In genomic region chr1:202019235-202019558, GRCh38 we compare ENCODE assay signal across 8 cellular contexts. TPM values are rescaled to one million over a fixed set of nuclear protein-coding genes. Genes with fewer than 3 reads are reported as not detected.
DNase-seq lines count a peak whose midpoint lies in the region; ATAC-seq, FAIRE-seq and TF ChIP-seq lines count a peak whose summit lies in the region.
"Not testable (repeated sequence)": the region's sequence is repeated elsewhere in the genome, so short reads cannot be mapped to it uniquely, and the experiment has no call there.

No MANE protein-coding gene starts in this region.

- BruUV-seq in PC-3 (replicated peaks; lab: Mats Ljungman, UMichigan); K562 (replicated peaks; lab: Mats Ljungman, UMichigan): not testable (repeated sequence)

- H3K4me2 ChIP-seq in A549 (peak overlapping the region; percentile 88), PC-3 (ENCODE audit: low read length) (peak overlapping the region; percentile 77), K562 (ENCODE audit: insufficient read depth, low read length) (peak overlapping the region; percentile 62; the same call in 1 of the 2 replicates)

- not testable (repeated sequence) for FAIRE-seq in A549 (lab: Jason Lieb, UNC); K562 (lab: Jason Lieb, UNC)

- H3K79me2 ChIP-seq in PC-3 (ENCODE audit: low read length) = peaks cover 22% of the 10 kb centered on the region
- not testable (repeated sequence) for H3K79me2 ChIP-seq in K562 (ENCODE audit: control insufficient read depth, insufficient read depth, low read length)

- not testable (repeated sequence) for TF ChIP-seq POLR2A in A549 (IDR thresholded peaks at IDR 0.05; ENCODE audit: low read length); K562 (conservative IDR thresholded peaks at IDR 0.05); esophagus squamous epithelium (IDR thresholded peaks at IDR 0.05); stomach (IDR thresholded peaks at IDR 0.05)

- peaks cover 15% of the 10 kb centered on the region for H4K20me1 ChIP-seq in PC-3 (ENCODE audit: low read length)
- H4K20me1 ChIP-seq in K562 (replicated peaks; ENCODE audit: control insufficient read depth, insufficient read depth, low read length) = not testable (repeated sequence)

- H3K4me1 Mint-ChIP-seq in nephron = peaks cover 31% of the 10 kb centered on the region

- CTCF ChIA-PET in A549 (lab: Yijun Ruan, JAX) = interaction anchor here (0.6 to 46.8 kb wide), 3 partner anchors 12 to 106 kb away, joined by 3 to 1624 read pairs (median 4); partner anchors contain the start of gene GPR37L1
- CTCF ChIA-PET in PC-3 (lab: Charles Lee); K562 (lab: Yijun Ruan, JAX; ENCODE audit: low intra/inter-chr PET ratio): not testable (repeated sequence)

- TF ChIP-seq RAD21 in A549 (conservative IDR thresholded peaks at IDR 0.05 in 1 of 2, IDR thresholded peaks at IDR 0.05 in 1 of 2) = 0 out of 5 replicates have a peak, but pooled peaks of 1 of the 2 experiments have one; percentile 4
- TF ChIP-seq RAD21 in K562 (CRISPR knock-in tag; conservative IDR thresholded peaks at IDR 0.05 in 1 of 2, IDR thresholded peaks at IDR 0.05 in 1 of 2); liver (IDR thresholded peaks at IDR 0.05): not testable (repeated sequence)

- in situ Hi-C loops in K562 (cut with MboI) = not testable (repeated sequence)

- H3K36me3 ChIP-seq in PC-3 (ENCODE audit: low read depth, low read length) (peaks cover 11% of the 10 kb centered on the region), esophagus squamous epithelium (peaks cover 0 to 28% (median 0%) of the 10 kb centered on the region in 3 donors), liver (ENCODE audit: control insufficient read depth in 4 of 4, insufficient read depth in 3 of 4, low read depth in 1 of 4, low read length in 3 of 4) (peaks cover 4 to 14% (median 9%) of the 10 kb centered on the region in 4 donors), stomach (peaks cover 13 to 20% (median 19%) of the 10 kb centered on the region in 4 donors)
- H3K36me3 ChIP-seq in K562 (ENCODE audit: control insufficient read depth, insufficient read depth, low read length) = not testable (repeated sequence)

- H3K4me1 ChIP-seq in A549 = peaks cover 91% of the 10 kb centered on the region
- H3K4me1 ChIP-seq in PC-3 (ENCODE audit: insufficient read depth, low read length) = peaks cover 79% of the 10 kb centered on the region
- H3K4me1 ChIP-seq in K562 (replicated peaks in 1 of 2; ENCODE audit: control insufficient read depth in 2 of 2, insufficient read depth in 2 of 2, low read length in 2 of 2) = peaks cover 30 to 37% of the 10 kb centered on the region in 2 experiments
- H3K4me1 ChIP-seq in esophagus squamous epithelium = peaks cover 17 to 79% (median 26%) of the 10 kb centered on the region in 3 donors
- H3K4me1 ChIP-seq in liver (ENCODE audit: control insufficient read depth in 4 of 4, insufficient read depth in 4 of 4, low read length in 3 of 4) = peaks cover 16 to 50% (median 37%) of the 10 kb centered on the region in 4 donors
- H3K4me1 ChIP-seq in stomach = peaks cover 17 to 43% (median 27%) of the 10 kb centered on the region in 4 donors

- peak overlapping the region in 1 of 3 experiments; percentile 30 for H3K4me3 Mint-ChIP-seq in nephron

- WGBS in A549 (ENCODE audit: missing lambda C conversion rate) = 28% methylated on average over 8 of the region's 8 CpGs
- WGBS in K562 (ENCODE audit: insufficient coverage, low coverage, missing lambda C conversion rate) = 66% methylated on average over 8 of the region's 8 CpGs
- WGBS in esophagus squamous epithelium, 2 donors = 20 to 38% methylated on average over 1 to 3 of the region's 8 CpGs
- WGBS in liver = 78% methylated on average over 8 of the region's 8 CpGs
- WGBS in stomach, 5 donors = 59 to 72% (median 67%) methylated on average over 8 of the region's 8 CpGs

- peak overlapping the region; percentile 16 to 89 (median 54) for H3K27ac Mint-ChIP-seq in nephron

- not testable (repeated sequence) for H2AFZ ChIP-seq in PC-3 (ENCODE audit: low read length)
- H2AFZ ChIP-seq in K562 (ENCODE audit: low read depth, low read length) = peak overlapping the region; percentile 9; the same call in 1 of the 2 replicates

- not testable (repeated sequence) for H3K9me3 ChIP-seq in A549; PC-3 (ENCODE audit: low read length); K562 (replicated peaks; ENCODE audit: control insufficient read depth, insufficient read depth, low read depth, low read length); esophagus squamous epithelium; liver (ENCODE audit: control insufficient read depth in 4 of 4, low read length in 3 of 4); stomach

- H3K9me1 ChIP-seq in K562 (ENCODE audit: control insufficient read depth, insufficient read depth, low read length) = not testable (repeated sequence)

- H3K9me3 Mint-ChIP-seq in nephron = not testable (repeated sequence)

- not testable (repeated sequence) for H3K9me2 ChIP-seq in PC-3 (replicated peaks; ENCODE audit: low read length)

- TF ChIP-seq CTCF in A549 (IDR thresholded peaks at IDR 0.05); PC-3 (conservative IDR thresholded peaks at IDR 0.05; ENCODE audit: low read depth, low read length); K562 (IDR thresholded peaks at IDR 0.05 in 2 of 3, conservative IDR thresholded peaks at IDR 0.05 in 1 of 3; ENCODE audit: insufficient read depth in 2 of 3, low read depth in 1 of 3, low read length in 3 of 3); esophagus squamous epithelium (IDR thresholded peaks at IDR 0.05); liver (IDR thresholded peaks at IDR 0.05; ENCODE audit: low read depth, low read length, missing input control); nephron (IDR thresholded peaks at IDR 0.05; ENCODE audit: unreplicated experiment in 3 of 3); stomach (IDR thresholded peaks at IDR 0.05): not testable (repeated sequence)

- not testable (repeated sequence) for H3F3A ChIP-seq in PC-3 (ENCODE audit: low read length, unreplicated experiment)

- not testable (repeated sequence) for TF ChIP-seq EP300 in A549 (IDR thresholded peaks at IDR 0.05); K562 (IDR thresholded peaks at IDR 0.05; ENCODE audit: low read length); stomach (IDR thresholded peaks at IDR 0.05)

- not testable (repeated sequence) for H3K36me3 Mint-ChIP-seq in nephron (ENCODE audit: low read depth)

- not testable (repeated sequence) for ATAC-seq in A549, PC-3, K562

- H3K4me3 ChIP-seq in A549; K562; esophagus squamous epithelium; liver (ENCODE audit: low read depth in 1 of 3, low read length in 3 of 3); stomach: not testable (repeated sequence)
- H3K4me3 ChIP-seq in PC-3 (ENCODE audit: low read length) = peak overlapping the region; percentile 42; the same call in 1 of the 2 replicates

- H3K27me3 ChIP-seq in PC-3 (ENCODE audit: low read length); K562 (ENCODE audit: control insufficient read depth in 2 of 2, insufficient read depth in 2 of 2, low read length in 2 of 2); esophagus squamous epithelium; liver (ENCODE audit: control insufficient read depth in 4 of 4, insufficient read depth in 4 of 4, low read length in 3 of 4): not testable (repeated sequence)
- peaks cover 0 to 13% (median 0%) of the 10 kb centered on the region in 3 donors for H3K27me3 ChIP-seq in stomach

- DNase-seq in A549 (ENCODE audit: low read depth in 1 of 2, low spot score in 1 of 2); K562 (ENCODE audit: extremely low read depth in 1 of 4, low spot score in 3 of 4); esophagus squamous epithelium (lab: John Stamatoyannopoulos, UW); stomach: not testable (repeated sequence)
- peak; percentile 74 for DNase-seq in DMS 273 (lab: John Stamatoyannopoulos, UW; ENCODE audit: unreplicated experiment)
- peak; percentile 77 for DNase-seq in PC-3

- intact Hi-C loops in PC-3 (cut with micrococcal nuclease) = loop anchor here (1.0 to 2.0 kb wide), 2 partner anchors 10 to 16 kb away; no protein-coding TSS in a partner anchor
- intact Hi-C loops in K562 (cut with micrococcal nuclease) = loop anchor here (2.0 kb wide), 1 partner anchor 58 kb away; no protein-coding TSS in a partner anchor
- intact Hi-C loops in esophagus squamous epithelium (cut with DNase I); stomach (cut with DNase I; ENCODE audit: low total_unique reads): not testable (repeated sequence)

- POLR2A ChIA-PET in A549 (lab: Yijun Ruan, JAX) (interaction anchor here (2.9 kb wide), 1 partner anchor 9 kb away, joined by 14 read pairs; the partner anchor contains the start of gene ELF3), K562 (lab: Yijun Ruan, JAX) (interaction anchor here (1.0 kb wide), 1 partner anchor 9 kb away, joined by 3 read pairs; the partner anchor contains the start of gene ELF3)
- POLR2A ChIA-PET in PC-3 (lab: Charles Lee; ENCODE audit: unreplicated experiment) = not testable (repeated sequence)

- H3K27ac ChIP-seq in A549 = peak overlapping the region; percentile 93 to 94
- peak overlapping the region; percentile 99 for H3K27ac ChIP-seq in PC-3 (ENCODE audit: low read length)
- peak overlapping the region; percentile 21; the same call in 2 of the 3 replicates for H3K27ac ChIP-seq in K562 (ENCODE audit: extremely low read depth, low read depth, low read length)
- peak overlapping the region; percentile 89 to 94 (median 92) for H3K27ac ChIP-seq in esophagus squamous epithelium
- peak overlapping the region; percentile 80 to 85 for H3K27ac ChIP-seq in liver (ENCODE audit: low read depth in 1 of 2, low read length in 2 of 2)
- H3K27ac ChIP-seq in stomach = peak overlapping the region; percentile 88 to 94 (median 92)

- peaks cover 18% of the 10 kb centered on the region for H3K27me3 Mint-ChIP-seq in nephron (ENCODE audit: low read depth)

- H3K9ac ChIP-seq in PC-3 (ENCODE audit: low read length) = peak overlapping the region; percentile 73
- H3K9ac ChIP-seq in K562 (ENCODE audit: insufficient read depth in 1 of 2, low read depth in 2 of 2, low read length in 2 of 2) = peak overlapping the region in 1 of 2 experiments; percentile 13; a peak in 2 of 4 replicates
- not testable (repeated sequence) for H3K9ac ChIP-seq in liver (ENCODE audit: low read depth in 1 of 2, low read length in 2 of 2)

RNA-seq across cellular contexts. Expression of gene ELF3, which starts 8.8 kb away (rescaled TPM):
- polyA plus RNA-seq in A549 (2011; rRNA removed) = 334 and 365 TPM in 2 replicates
- 197 and 257 TPM in 2 replicates for polyA plus RNA-seq in A549 (2012; cell fraction: cytosol; rRNA removed)
- 1,053 and 1,132 TPM in 2 replicates for polyA plus RNA-seq in A549 (2012; cell fraction: nucleus; rRNA removed)
- 138 to 180 TPM (median 179 TPM) in 3 replicates for polyA plus RNA-seq in A549 (2017; fragmentation: RNase III; extraction: RNeasy Plus Mini Kit Qiagen cat#74134 plus additional on column Dnase treatment)
- 661 and 758 TPM in 2 replicates for polyA minus RNA-seq in A549 (2011; rRNA and poly(A)+ RNA removed)
- 399 and 460 TPM in 2 replicates for total RNA-seq in PC-3 (2014; rRNA removed)
- 1.2 and 3.1 TPM in 2 replicates for total RNA-seq in K562 (2011; cell fraction: chromatin; rRNA removed; ENCODE audit: low replicate concordance)
- total RNA-seq in K562 (2011; cell fraction: nucleolus; rRNA removed) = 1.8 and 2.3 TPM in 2 replicates
- 0.73 and 1.3 TPM in 2 replicates for total RNA-seq in K562 (2011; cell fraction: nucleoplasm; rRNA removed)
- total RNA-seq in K562 (2014; rRNA removed) = 0.16 TPM in 1 of 2 replicates, not detected in the other
- 0.07 TPM in 1 of 2 replicates, not detected in the other for total RNA-seq in K562 (2014; rRNA removed; fragmentation: Illumina TruSeq; extraction: Trizol)
- total RNA-seq in K562 (2015; rRNA removed; fragmentation: Illumina TruSeq; extraction: Trizol) = 0.07 and 0.15 TPM in 2 replicates
- total RNA-seq in K562 (2021) = 0.63 and 1.2 TPM in 2 replicates
- polyA plus RNA-seq in K562 (2011; rRNA removed) = 0.47 and 0.87 TPM in 2 replicates
- polyA plus RNA-seq in K562 (2011; cell fraction: cytosol; rRNA removed) = 0.94 and 1.2 TPM in 2 replicates
- 1.6 and 2.7 TPM in 2 replicates for polyA plus RNA-seq in K562 (2011; cell fraction: nucleus; rRNA removed)
- 0.35 and 1.9 TPM in 2 replicates for polyA plus RNA-seq in K562 (2012)
- 0.15 TPM in 1 of 2 replicates, not detected in the other for polyA plus RNA-seq in K562 (2014; fragmentation: Illumina TruSeq; extraction: Trizol)
- polyA plus RNA-seq in K562 (2014; fragmentation: Nextera tagmentation; extraction: Ambion mirVana) = not detected
- 0.03 TPM in 1 of 2 replicates, not detected in the other for polyA plus RNA-seq in K562 (2014; rRNA removed)
- polyA minus RNA-seq in K562 (2011; rRNA and poly(A)+ RNA removed) = 0.21 and 0.54 TPM in 2 replicates
- polyA minus RNA-seq in K562 (2011; cell fraction: cytosol; rRNA and poly(A)+ RNA removed) = 0.67 TPM in 1 of 2 replicates, not detected in the other
- 0.94 and 1.00 TPM in 2 replicates for polyA minus RNA-seq in K562 (2011; cell fraction: nucleus; rRNA and poly(A)+ RNA removed)
- 100 to 1,000 TPM; 146 to 432 (median 253) TPM for total RNA-seq in esophagus squamous epithelium
- total RNA-seq in liver = 10 to 100 TPM; 10.1 to 38.7 TPM
- 10 to 100 TPM; 22.2 to 29.0 TPM for polyA plus RNA-seq in liver
- total RNA-seq in stomach = 1,000 to 10,000 TPM in 1 of 5 donors, 100 to 1,000 TPM in 4; 174 to 1,083 (median 289) TPM
- polyA plus RNA-seq in stomach = 100 to 1,000 TPM; 146 to 253 (median 242) TPM

RNA-seq across cellular contexts. Expression of gene RNPEP, which starts 36.7 kb away (rescaled TPM):
- polyA plus RNA-seq in A549 (2011; rRNA removed) = 80.4 and 87.6 TPM in 2 replicates
- 54.1 and 67.0 TPM in 2 replicates for polyA plus RNA-seq in A549 (2012; cell fraction: cytosol; rRNA removed)
- polyA plus RNA-seq in A549 (2012; cell fraction: nucleus; rRNA removed) = 87.5 and 112 TPM in 2 replicates
- 61.3 to 71.1 TPM (median 69.8 TPM) in 3 replicates for polyA plus RNA-seq in A549 (2017; fragmentation: RNase III; extraction: RNeasy Plus Mini Kit Qiagen cat#74134 plus additional on column Dnase treatment)
- polyA minus RNA-seq in A549 (2011; rRNA and poly(A)+ RNA removed) = 52.5 and 53.4 TPM in 2 replicates
- 64.7 and 74.8 TPM in 2 replicates for total RNA-seq in PC-3 (2014; rRNA removed)
- 80.9 and 81.4 TPM in 2 replicates for total RNA-seq in K562 (2011; cell fraction: chromatin; rRNA removed; ENCODE audit: low replicate concordance)
- total RNA-seq in K562 (2011; cell fraction: nucleolus; rRNA removed) = 51.8 and 56.9 TPM in 2 replicates
- 46.3 and 49.2 TPM in 2 replicates for total RNA-seq in K562 (2011; cell fraction: nucleoplasm; rRNA removed)
- total RNA-seq in K562 (2014; rRNA removed) = 64.4 and 76.9 TPM in 2 replicates
- 51.4 and 56.3 TPM in 2 replicates for total RNA-seq in K562 (2014; rRNA removed; fragmentation: Illumina TruSeq; extraction: Trizol)
- 61.6 and 63.4 TPM in 2 replicates for total RNA-seq in K562 (2015; rRNA removed; fragmentation: Illumina TruSeq; extraction: Trizol)
- total RNA-seq in K562 (2021) = 85.1 and 85.9 TPM in 2 replicates
- 47.7 and 102 TPM in 2 replicates for polyA plus RNA-seq in K562 (2011; rRNA removed)
- 51.2 and 51.7 TPM in 2 replicates for polyA plus RNA-seq in K562 (2011; cell fraction: cytosol; rRNA removed)
- 83.3 and 107 TPM in 2 replicates for polyA plus RNA-seq in K562 (2011; cell fraction: nucleus; rRNA removed)
- 97.9 and 111 TPM in 2 replicates for polyA plus RNA-seq in K562 (2012)
- 119 and 131 TPM in 2 replicates for polyA plus RNA-seq in K562 (2014; fragmentation: Illumina TruSeq; extraction: Trizol)
- polyA plus RNA-seq in K562 (2014; fragmentation: Nextera tagmentation; extraction: Ambion mirVana) = 10 to 100 TPM; 27.5 to 35.1 TPM
- 63.5 and 70.8 TPM in 2 replicates for polyA plus RNA-seq in K562 (2014; rRNA removed)
- polyA minus RNA-seq in K562 (2011; rRNA and poly(A)+ RNA removed) = 40.3 and 59.5 TPM in 2 replicates
- 46.6 and 57.6 TPM in 2 replicates for polyA minus RNA-seq in K562 (2011; cell fraction: cytosol; rRNA and poly(A)+ RNA removed)
- 16.6 and 28.9 TPM in 2 replicates for polyA minus RNA-seq in K562 (2011; cell fraction: nucleus; rRNA and poly(A)+ RNA removed)
- 100 to 1,000 TPM in 1 of 4 donors, 10 to 100 TPM in 3; 44.6 to 129 (median 72.2) TPM for total RNA-seq in esophagus squamous epithelium
- 10 to 100 TPM; 18.4 to 26.5 TPM for total RNA-seq in liver
- 10 to 100 TPM; 16.3 to 23.6 TPM for polyA plus RNA-seq in liver
- total RNA-seq in stomach = 100 to 1,000 TPM in 3 of 5 donors, 10 to 100 TPM in 2; 23.3 to 900 (median 102) TPM
- polyA plus RNA-seq in stomach = 10 to 100 TPM; 31.6 to 38.6 (median 37.6) TPM

Comparison
In these comparisons a context has a peak if more than half of its experiments do, and no peak if none do; other contexts are left out.
1. H3K27ac ChIP-seq: peak in every context shown above with its lines; median percentile 99 in PC-3; 94 in A549; 92 in stomach; 92 in esophagus squamous epithelium; 82 in liver; 21 in K562.